In the genomic region with DNA sequence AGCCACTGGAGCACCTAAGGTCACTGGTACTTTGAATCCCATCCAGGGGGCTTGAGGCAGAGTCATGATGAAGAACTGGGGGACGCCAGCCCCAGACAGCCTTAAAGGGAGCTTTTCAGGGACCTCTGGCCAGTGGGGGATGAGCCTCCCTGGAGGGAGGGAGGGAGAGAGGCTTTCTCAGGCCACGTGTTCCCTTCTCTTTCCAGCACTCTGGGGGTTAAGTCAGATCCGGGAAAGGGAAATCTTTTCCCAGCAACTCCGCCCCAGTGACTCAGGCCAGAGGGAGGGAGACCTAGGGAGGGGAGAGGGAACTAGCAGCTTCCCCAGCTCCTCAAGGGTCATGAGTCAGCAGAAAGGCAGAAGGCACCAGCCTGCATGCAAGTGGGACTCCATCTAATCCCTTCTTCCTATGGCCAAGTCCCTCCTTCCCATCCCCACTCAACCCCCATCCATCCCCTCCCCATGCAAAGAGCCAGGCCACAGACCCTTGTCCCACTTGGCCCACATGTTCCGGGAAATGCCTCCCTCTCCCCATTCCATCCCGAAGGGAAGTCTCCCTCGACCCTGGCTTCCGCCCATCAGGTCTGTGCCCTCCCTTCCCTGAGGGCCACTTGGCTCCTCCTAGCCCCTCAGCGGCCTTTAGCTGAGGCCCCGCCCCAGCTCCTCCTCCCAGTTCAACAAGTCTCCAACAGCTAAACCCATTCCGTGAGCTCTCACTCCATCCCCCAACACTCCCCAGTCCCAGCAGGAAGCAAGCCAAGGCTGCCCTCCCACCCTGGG, we compare ENCODE assay signal across 1 cellular context.
A peak's percentile ranks its signal among the peaks of the same experiment; 100 is the strongest.
TF ChIP-seq lines count a peak whose summit lies in the region.

No MANE protein-coding gene starts in this region.

TF ChIP-seq in HepG2, 621 proteins besides CTCF, POLR2A, EP300 and RAD21 (continued from another document and continues in another):
- TF ChIP-seq, protein P1, sequence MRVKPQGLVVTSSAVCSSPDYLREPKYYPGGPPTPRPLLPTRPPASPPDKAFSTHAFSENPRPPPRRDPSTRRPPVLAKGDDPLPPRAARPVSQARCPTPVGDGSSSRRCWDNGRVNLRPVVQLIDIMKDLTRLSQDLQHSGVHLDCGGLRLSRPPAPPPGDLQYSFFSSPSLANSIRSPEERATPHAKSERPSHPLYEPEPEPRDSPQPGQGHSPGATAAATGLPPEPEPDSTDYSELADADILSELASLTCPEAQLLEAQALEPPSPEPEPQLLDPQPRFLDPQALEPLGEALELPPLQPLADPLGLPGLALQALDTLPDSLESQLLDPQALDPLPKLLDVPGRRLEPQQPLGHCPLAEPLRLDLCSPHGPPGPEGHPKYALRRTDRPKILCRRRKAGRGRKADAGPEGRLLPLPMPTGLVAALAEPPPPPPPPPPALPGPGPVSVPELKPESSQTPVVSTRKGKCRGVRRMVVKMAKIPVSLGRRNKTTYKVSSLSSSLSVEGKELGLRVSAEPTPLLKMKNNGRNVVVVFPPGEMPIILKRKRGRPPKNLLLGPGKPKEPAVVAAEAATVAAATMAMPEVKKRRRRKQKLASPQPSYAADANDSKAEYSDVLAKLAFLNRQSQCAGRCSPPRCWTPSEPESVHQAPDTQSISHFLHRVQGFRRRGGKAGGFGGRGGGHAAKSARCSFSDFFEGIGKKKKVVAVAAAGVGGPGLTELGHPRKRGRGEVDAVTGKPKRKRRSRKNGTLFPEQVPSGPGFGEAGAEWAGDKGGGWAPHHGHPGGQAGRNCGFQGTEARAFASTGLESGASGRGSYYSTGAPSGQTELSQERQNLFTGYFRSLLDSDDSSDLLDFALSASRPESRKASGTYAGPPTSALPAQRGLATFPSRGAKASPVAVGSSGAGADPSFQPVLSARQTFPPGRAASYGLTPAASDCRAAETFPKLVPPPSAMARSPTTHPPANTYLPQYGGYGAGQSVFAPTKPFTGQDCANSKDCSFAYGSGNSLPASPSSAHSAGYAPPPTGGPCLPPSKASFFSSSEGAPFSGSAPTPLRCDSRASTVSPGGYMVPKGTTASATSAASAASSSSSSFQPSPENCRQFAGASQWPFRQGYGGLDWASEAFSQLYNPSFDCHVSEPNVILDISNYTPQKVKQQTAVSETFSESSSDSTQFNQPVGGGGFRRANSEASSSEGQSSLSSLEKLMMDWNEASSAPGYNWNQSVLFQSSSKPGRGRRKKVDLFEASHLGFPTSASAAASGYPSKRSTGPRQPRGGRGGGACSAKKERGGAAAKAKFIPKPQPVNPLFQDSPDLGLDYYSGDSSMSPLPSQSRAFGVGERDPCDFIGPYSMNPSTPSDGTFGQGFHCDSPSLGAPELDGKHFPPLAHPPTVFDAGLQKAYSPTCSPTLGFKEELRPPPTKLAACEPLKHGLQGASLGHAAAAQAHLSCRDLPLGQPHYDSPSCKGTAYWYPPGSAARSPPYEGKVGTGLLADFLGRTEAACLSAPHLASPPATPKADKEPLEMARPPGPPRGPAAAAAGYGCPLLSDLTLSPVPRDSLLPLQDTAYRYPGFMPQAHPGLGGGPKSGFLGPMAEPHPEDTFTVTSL (CRISPR knock-in tag; IDR thresholded peaks at IDR 0.05; ENCODE audit: borderline replicate concordance): peak; percentile 41; the same call in 1 of the 2 replicates
- TF ChIP-seq TGIF2 (CRISPR knock-in tag; IDR thresholded peaks at IDR 0.05) (peak; percentile 84), SALL2 (CRISPR knock-in tag; IDR thresholded peaks at IDR 0.05) (no peak), TP53 (CRISPR knock-in tag; conservative IDR thresholded peaks at IDR 0.05) (no peak), ZNF3 (CRISPR knock-in tag; IDR thresholded peaks at IDR 0.05) (no peak), HOXA9 (CRISPR knock-in tag; IDR thresholded peaks at IDR 0.05; ENCODE audit: borderline replicate concordance) (no peak), PAX8 (CRISPR knock-in tag; IDR thresholded peaks at IDR 0.05; ENCODE audit: borderline replicate concordance) (no peak), ZNF326 (CRISPR knock-in tag; IDR thresholded peaks at IDR 0.05; ENCODE audit: borderline replicate concordance) (0 out of 2 replicates have a peak, but pooled peaks have one; percentile 16), KAT8 (CRISPR knock-in tag; IDR thresholded peaks at IDR 0.05) (0 out of 2 replicates have a peak, but pooled peaks have one; percentile 14), SIX4 (CRISPR knock-in tag; IDR thresholded peaks at IDR 0.05) (no peak), ZNF460 (CRISPR knock-in tag; IDR thresholded peaks at IDR 0.05; ENCODE audit: borderline replicate concordance) (no peak), RELA (CRISPR knock-in tag; IDR thresholded peaks at IDR 0.05) (no peak), HMG20B (CRISPR knock-in tag; conservative IDR thresholded peaks at IDR 0.05) (0 out of 2 replicates have a peak, but pooled peaks have one; percentile 9), ZNF124 (CRISPR knock-in tag; IDR thresholded peaks at IDR 0.05) (no peak), ZNF335 (CRISPR knock-in tag; IDR thresholded peaks at IDR 0.05) (peak; percentile 61; the same call in 1 of the 2 replicates), ZNF782 (CRISPR knock-in tag; IDR thresholded peaks at IDR 0.05; ENCODE audit: borderline replicate concordance) (0 out of 2 replicates have a peak, but pooled peaks have one; percentile 56), ZNF17 (CRISPR knock-in tag; IDR thresholded peaks at IDR 0.05) (no peak), NFE2 (CRISPR knock-in tag; IDR thresholded peaks at IDR 0.05) (peak; percentile 67; the same call in 1 of the 2 replicates), PAF1 (CRISPR knock-in tag; IDR thresholded peaks at IDR 0.05) (0 out of 2 replicates have a peak, but pooled peaks have one; percentile 14), ZNF878 (CRISPR knock-in tag; IDR thresholded peaks at IDR 0.05) (no peak; the same call in 1 of the 2 replicates), ZNF232 (CRISPR knock-in tag; IDR thresholded peaks at IDR 0.05; ENCODE audit: borderline replicate concordance) (no peak), ZNF235 (CRISPR knock-in tag; IDR thresholded peaks at IDR 0.05; ENCODE audit: borderline replicate concordance) (no peak), FOXJ3 (CRISPR knock-in tag; IDR thresholded peaks at IDR 0.05; ENCODE audit: borderline replicate concordance) (no peak), WIZ (CRISPR knock-in tag; IDR thresholded peaks at IDR 0.05) (no peak), ZSCAN21 (CRISPR knock-in tag; IDR thresholded peaks at IDR 0.05; ENCODE audit: borderline replicate concordance) (no peak), NKX3-1 (CRISPR knock-in tag; IDR thresholded peaks at IDR 0.05) (peak; percentile 21; the same call in 1 of the 2 replicates), HHEX (CRISPR knock-in tag; IDR thresholded peaks at IDR 0.05) (no peak), FLYWCH1 (CRISPR knock-in tag; IDR thresholded peaks at IDR 0.05) (no peak), ZNF260 (CRISPR knock-in tag; IDR thresholded peaks at IDR 0.05; ENCODE audit: borderline replicate concordance, low read depth) (no peak), EED (CRISPR knock-in tag; IDR thresholded peaks at IDR 0.05) (no peak)
- TF ChIP-seq, protein P2, sequence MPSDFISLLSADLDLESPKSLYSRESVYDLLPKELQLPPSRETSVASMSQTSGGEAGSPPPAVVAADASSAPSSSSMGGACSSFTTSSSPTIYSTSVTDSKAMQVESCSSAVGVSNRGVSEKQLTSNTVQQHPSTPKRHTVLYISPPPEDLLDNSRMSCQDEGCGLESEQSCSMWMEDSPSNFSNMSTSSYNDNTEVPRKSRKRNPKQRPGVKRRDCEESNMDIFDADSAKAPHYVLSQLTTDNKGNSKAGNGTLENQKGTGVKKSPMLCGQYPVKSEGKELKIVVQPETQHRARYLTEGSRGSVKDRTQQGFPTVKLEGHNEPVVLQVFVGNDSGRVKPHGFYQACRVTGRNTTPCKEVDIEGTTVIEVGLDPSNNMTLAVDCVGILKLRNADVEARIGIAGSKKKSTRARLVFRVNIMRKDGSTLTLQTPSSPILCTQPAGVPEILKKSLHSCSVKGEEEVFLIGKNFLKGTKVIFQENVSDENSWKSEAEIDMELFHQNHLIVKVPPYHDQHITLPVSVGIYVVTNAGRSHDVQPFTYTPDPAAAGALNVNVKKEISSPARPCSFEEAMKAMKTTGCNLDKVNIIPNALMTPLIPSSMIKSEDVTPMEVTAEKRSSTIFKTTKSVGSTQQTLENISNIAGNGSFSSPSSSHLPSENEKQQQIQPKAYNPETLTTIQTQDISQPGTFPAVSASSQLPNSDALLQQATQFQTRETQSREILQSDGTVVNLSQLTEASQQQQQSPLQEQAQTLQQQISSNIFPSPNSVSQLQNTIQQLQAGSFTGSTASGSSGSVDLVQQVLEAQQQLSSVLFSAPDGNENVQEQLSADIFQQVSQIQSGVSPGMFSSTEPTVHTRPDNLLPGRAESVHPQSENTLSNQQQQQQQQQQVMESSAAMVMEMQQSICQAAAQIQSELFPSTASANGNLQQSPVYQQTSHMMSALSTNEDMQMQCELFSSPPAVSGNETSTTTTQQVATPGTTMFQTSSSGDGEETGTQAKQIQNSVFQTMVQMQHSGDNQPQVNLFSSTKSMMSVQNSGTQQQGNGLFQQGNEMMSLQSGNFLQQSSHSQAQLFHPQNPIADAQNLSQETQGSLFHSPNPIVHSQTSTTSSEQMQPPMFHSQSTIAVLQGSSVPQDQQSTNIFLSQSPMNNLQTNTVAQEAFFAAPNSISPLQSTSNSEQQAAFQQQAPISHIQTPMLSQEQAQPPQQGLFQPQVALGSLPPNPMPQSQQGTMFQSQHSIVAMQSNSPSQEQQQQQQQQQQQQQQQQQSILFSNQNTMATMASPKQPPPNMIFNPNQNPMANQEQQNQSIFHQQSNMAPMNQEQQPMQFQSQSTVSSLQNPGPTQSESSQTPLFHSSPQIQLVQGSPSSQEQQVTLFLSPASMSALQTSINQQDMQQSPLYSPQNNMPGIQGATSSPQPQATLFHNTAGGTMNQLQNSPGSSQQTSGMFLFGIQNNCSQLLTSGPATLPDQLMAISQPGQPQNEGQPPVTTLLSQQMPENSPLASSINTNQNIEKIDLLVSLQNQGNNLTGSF (CRISPR knock-in tag; IDR thresholded peaks at IDR 0.05): no peak
- TF ChIP-seq, protein P3, sequence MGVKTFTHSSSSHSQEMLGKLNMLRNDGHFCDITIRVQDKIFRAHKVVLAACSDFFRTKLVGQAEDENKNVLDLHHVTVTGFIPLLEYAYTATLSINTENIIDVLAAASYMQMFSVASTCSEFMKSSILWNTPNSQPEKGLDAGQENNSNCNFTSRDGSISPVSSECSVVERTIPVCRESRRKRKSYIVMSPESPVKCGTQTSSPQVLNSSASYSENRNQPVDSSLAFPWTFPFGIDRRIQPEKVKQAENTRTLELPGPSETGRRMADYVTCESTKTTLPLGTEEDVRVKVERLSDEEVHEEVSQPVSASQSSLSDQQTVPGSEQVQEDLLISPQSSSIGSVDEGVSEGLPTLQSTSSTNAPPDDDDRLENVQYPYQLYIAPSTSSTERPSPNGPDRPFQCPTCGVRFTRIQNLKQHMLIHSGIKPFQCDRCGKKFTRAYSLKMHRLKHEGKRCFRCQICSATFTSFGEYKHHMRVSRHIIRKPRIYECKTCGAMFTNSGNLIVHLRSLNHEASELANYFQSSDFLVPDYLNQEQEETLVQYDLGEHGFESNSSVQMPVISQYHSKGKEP (CRISPR knock-in tag; IDR thresholded peaks at IDR 0.05): no peak
- TF ChIP-seq, protein P4, sequence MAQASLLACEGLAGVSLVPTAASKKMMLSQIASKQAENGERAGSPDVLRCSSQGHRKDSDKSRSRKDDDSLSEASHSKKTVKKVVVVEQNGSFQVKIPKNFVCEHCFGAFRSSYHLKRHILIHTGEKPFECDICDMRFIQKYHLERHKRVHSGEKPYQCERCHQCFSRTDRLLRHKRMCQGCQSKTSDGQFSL (CRISPR knock-in tag; IDR thresholded peaks at IDR 0.05): no peak
- TF ChIP-seq, protein P5, sequence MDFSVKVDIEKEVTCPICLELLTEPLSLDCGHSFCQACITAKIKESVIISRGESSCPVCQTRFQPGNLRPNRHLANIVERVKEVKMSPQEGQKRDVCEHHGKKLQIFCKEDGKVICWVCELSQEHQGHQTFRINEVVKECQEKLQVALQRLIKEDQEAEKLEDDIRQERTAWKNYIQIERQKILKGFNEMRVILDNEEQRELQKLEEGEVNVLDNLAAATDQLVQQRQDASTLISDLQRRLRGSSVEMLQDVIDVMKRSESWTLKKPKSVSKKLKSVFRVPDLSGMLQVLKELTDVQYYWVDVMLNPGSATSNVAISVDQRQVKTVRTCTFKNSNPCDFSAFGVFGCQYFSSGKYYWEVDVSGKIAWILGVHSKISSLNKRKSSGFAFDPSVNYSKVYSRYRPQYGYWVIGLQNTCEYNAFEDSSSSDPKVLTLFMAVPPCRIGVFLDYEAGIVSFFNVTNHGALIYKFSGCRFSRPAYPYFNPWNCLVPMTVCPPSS (IDR thresholded peaks at IDR 0.05): no peak
- TF ChIP-seq, protein P6, sequence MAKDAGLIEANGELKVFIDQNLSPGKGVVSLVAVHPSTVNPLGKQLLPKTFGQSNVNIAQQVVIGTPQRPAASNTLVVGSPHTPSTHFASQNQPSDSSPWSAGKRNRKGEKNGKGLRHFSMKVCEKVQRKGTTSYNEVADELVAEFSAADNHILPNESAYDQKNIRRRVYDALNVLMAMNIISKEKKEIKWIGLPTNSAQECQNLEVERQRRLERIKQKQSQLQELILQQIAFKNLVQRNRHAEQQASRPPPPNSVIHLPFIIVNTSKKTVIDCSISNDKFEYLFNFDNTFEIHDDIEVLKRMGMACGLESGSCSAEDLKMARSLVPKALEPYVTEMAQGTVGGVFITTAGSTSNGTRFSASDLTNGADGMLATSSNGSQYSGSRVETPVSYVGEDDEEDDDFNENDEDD (CRISPR knock-in tag; IDR thresholded peaks at IDR 0.05; ENCODE audit: borderline replicate concordance): no peak; the same call in 1 of the 2 replicates
- TF ChIP-seq, protein P7, sequence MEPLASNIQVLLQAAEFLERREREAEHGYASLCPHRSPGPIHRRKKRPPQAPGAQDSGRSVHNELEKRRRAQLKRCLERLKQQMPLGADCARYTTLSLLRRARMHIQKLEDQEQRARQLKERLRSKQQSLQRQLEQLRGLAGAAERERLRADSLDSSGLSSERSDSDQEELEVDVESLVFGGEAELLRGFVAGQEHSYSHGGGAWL (CRISPR knock-in tag; IDR thresholded peaks at IDR 0.05): 0 out of 2 replicates have a peak, but pooled peaks have one; percentile 52
- TF ChIP-seq, protein P8, sequence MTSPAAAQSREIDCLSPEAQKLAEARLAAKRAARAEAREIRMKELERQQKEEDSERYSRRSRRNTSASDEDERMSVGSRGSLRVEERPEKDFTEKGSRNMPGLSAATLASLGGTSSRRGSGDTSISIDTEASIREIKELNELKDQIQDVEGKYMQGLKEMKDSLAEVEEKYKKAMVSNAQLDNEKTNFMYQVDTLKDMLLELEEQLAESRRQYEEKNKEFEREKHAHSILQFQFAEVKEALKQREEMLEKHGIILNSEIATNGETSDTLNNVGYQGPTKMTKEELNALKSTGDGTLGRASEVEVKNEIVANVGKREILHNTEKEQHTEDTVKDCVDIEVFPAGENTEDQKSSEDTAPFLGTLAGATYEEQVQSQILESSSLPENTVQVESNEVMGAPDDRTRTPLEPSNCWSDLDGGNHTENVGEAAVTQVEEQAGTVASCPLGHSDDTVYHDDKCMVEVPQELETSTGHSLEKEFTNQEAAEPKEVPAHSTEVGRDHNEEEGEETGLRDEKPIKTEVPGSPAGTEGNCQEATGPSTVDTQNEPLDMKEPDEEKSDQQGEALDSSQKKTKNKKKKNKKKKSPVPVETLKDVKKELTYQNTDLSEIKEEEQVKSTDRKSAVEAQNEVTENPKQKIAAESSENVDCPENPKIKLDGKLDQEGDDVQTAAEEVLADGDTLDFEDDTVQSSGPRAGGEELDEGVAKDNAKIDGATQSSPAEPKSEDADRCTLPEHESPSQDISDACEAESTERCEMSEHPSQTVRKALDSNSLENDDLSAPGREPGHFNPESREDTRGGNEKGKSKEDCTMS (CRISPR knock-in tag; conservative IDR thresholded peaks at IDR 0.05): no peak
- TF ChIP-seq, protein P9, sequence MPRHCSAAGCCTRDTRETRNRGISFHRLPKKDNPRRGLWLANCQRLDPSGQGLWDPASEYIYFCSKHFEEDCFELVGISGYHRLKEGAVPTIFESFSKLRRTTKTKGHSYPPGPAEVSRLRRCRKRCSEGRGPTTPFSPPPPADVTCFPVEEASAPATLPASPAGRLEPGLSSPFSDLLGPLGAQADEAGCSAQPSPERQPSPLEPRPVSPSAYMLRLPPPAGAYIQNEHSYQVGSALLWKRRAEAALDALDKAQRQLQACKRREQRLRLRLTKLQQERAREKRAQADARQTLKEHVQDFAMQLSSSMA (CRISPR knock-in tag; IDR thresholded peaks at IDR 0.05): no peak; the same call in 1 of the 2 replicates
